Comparison of ENCODE assay signal across 1 cellular context in genomic region chr17:75183999-75184884, GRCh38.
TF ChIP-seq lines count a peak whose summit lies in the region.

No MANE protein-coding gene starts in this region.

TF ChIP-seq in K562, 482 proteins besides CTCF, POLR2A, EP300 and RAD21 (continues in another document):
- TF ChIP-seq ZNF589 (CRISPR knock-in tag; IDR thresholded peaks at IDR 0.05; ENCODE audit: low read depth) (no peak), ZBTB49 (CRISPR knock-in tag; IDR thresholded peaks at IDR 0.05; ENCODE audit: borderline replicate concordance) (no peak), NCOR1 (IDR thresholded peaks at IDR 0.05) (no peak), SMARCA5 (IDR thresholded peaks at IDR 0.05) (peak; percentile 54; the same call in 1 of the 2 replicates), ELF4 (CRISPR knock-in tag; IDR thresholded peaks at IDR 0.05) (0 out of 2 replicates have a peak, but pooled peaks have one; percentile 15), GMEB1 (CRISPR knock-in tag; IDR thresholded peaks at IDR 0.05) (no peak), ATF2 (CRISPR knock-in tag; IDR thresholded peaks at IDR 0.05) (no peak), ESRRB (CRISPR knock-in tag; IDR thresholded peaks at IDR 0.05; ENCODE audit: borderline replicate concordance) (no peak), ESRRA (IDR thresholded peaks at IDR 0.05; ENCODE audit: borderline replicate concordance, low read depth) (peak; percentile 14; the same call in 1 of the 2 replicates), ARID3A (IDR thresholded peaks at IDR 0.05; ENCODE audit: borderline replicate concordance, low read depth, low read length) (no peak), IRF9 (tag; IDR thresholded peaks at IDR 0.05) (no peak), PTTG1 (tag; IDR thresholded peaks at IDR 0.05; ENCODE audit: low read depth) (no peak), SMARCE1 (IDR thresholded peaks at IDR 0.05) (no peak), SMAD4 (CRISPR knock-in tag; conservative IDR thresholded peaks at IDR 0.05) (no peak), SNRNP70 (optimal IDR thresholded peaks at IDR 0.05; ENCODE audit: low read depth, low read length) (no peak), SNIP1 (IDR thresholded peaks at IDR 0.05; ENCODE audit: low read depth) (no peak), NRF1 (conservative IDR thresholded peaks at IDR 0.05 in 1 of 2, IDR thresholded peaks at IDR 0.05 in 1 of 2) (no peak), PHF21A (IDR thresholded peaks at IDR 0.05; ENCODE audit: borderline replicate concordance, low read depth) (no peak), ARID1B (IDR thresholded peaks at IDR 0.05) (0 out of 2 replicates have a peak, but pooled peaks have one; percentile 8), ZBTB2 (IDR thresholded peaks at IDR 0.05) (no peak), GATAD2B (IDR thresholded peaks at IDR 0.05; ENCODE audit: borderline replicate concordance) (no peak), MXI1 (IDR thresholded peaks at IDR 0.05; ENCODE audit: low read depth, low read length) (no peak), JUND (IDR thresholded peaks at IDR 0.05; ENCODE audit: borderline replicate concordance, low read depth, low read length) (no peak), JUND (tag; IDR thresholded peaks at IDR 0.05; ENCODE audit: borderline replicate concordance, low read depth, low read length) (no peak), ZNF282 (CRISPR knock-in tag; IDR thresholded peaks at IDR 0.05) (no peak), YY1 (IDR thresholded peaks at IDR 0.05; ENCODE audit: borderline replicate concordance in 1 of 3, control insufficient read depth in 1 of 3, extremely low read depth in 1 of 3, insufficient read depth in 3 of 3, insufficient read length in 1 of 3, insufficient replicate concordance in 2 of 3, low read depth in 1 of 3, low read length in 2 of 3) (peak in 1 of 3 experiments; percentile 12), E2F3 (CRISPR knock-in tag; IDR thresholded peaks at IDR 0.05) (no peak), PYGO2 (tag; IDR thresholded peaks at IDR 0.05) (no peak), PTRF (tag; IDR thresholded peaks at IDR 0.05) (no peak), MBD1 (CRISPR knock-in tag; IDR thresholded peaks at IDR 0.05) (no peak), RBM17 (IDR thresholded peaks at IDR 0.05; ENCODE audit: borderline replicate concordance, low read depth, low read length) (no peak), SMAD1 (IDR thresholded peaks at IDR 0.05; ENCODE audit: low read depth, low read length, partially characterized antibody) (no peak), MAFF (IDR thresholded peaks at IDR 0.05; ENCODE audit: low read length) (no peak), NFATC3 (IDR thresholded peaks at IDR 0.05) (no peak), ELF2 (CRISPR knock-in tag; IDR thresholded peaks at IDR 0.05) (no peak), NBN (IDR thresholded peaks at IDR 0.05; ENCODE audit: low read depth) (peak; percentile 61; the same call in 1 of the 2 replicates), ASH1L (IDR thresholded peaks at IDR 0.05; ENCODE audit: borderline replicate concordance, low read depth, partially characterized antibody) (no peak), SNAPC5 (CRISPR knock-in tag; IDR thresholded peaks at IDR 0.05) (no peak), CREB3L1 (IDR thresholded peaks at IDR 0.05; ENCODE audit: borderline replicate concordance, low read depth) (no peak), MLLT1 (IDR thresholded peaks at IDR 0.05) (0 out of 4 replicates have a peak, but pooled peaks of 1 of the 2 experiments have one; percentile 38), BDP1 (IDR thresholded peaks at IDR 0.05; ENCODE audit: insufficient read depth, insufficient read length) (no peak), MED1 (CRISPR knock-in tag; IDR thresholded peaks at IDR 0.05; ENCODE audit: borderline replicate concordance) (no peak), ZC3H8 (IDR thresholded peaks at IDR 0.05) (no peak), ZBTB5 (IDR thresholded peaks at IDR 0.05) (0 out of 2 replicates have a peak, but pooled peaks have one; percentile 57), KLF13 (tag; IDR thresholded peaks at IDR 0.05; ENCODE audit: borderline replicate concordance, low read depth) (no peak), SP1 (CRISPR knock-in tag; IDR thresholded peaks at IDR 0.05) (no peak), SAFB (IDR thresholded peaks at IDR 0.05; ENCODE audit: borderline replicate concordance, low read depth, low read length) (no peak), ZNF12 (CRISPR knock-in tag; IDR thresholded peaks at IDR 0.05) (no peak), CHD2 (IDR thresholded peaks at IDR 0.05; ENCODE audit: low read depth, low read length) (no peak), RBM34 (IDR thresholded peaks at IDR 0.05; ENCODE audit: borderline replicate concordance, insufficient read depth, low read length) (no peak), NELFE (IDR thresholded peaks at IDR 0.05; ENCODE audit: insufficient read depth, insufficient read length) (no peak), ZNF696 (CRISPR knock-in tag; conservative IDR thresholded peaks at IDR 0.05) (no peak), ZNF217 (CRISPR knock-in tag; IDR thresholded peaks at IDR 0.05) (no peak)
